ENCODE assay signal across 1 cellular context in the genomic region with DNA sequence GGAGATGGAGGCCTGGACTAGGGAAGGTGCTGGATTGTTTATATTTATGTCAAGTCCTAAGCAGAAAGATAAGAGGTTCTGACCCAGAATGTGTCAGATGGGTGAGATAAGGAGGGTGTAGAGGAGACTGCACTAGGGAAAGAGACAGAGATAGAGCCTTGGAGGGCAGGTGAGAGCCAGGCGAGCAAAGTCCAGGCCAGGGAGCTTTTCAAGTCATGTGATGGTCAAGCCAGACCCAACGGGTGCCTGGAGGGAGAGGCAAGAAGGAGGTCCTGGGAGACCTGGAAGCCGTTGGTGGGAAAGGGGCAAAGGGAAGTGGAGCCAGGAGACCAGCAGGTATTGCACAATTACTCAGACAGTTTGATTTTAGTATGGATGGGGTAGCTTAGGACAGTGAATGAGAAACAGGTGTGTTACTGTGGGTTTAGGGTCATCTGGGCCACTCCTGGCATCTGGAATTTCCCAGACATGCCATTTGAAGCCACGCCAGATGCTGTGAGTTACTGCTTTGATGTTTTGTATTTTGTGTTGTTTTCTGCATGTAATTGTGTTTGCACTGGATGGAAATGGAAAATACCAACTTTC.
TF ChIP-seq lines count a peak whose summit lies in the region.

No MANE protein-coding gene starts in this region.

TF ChIP-seq in H1, 55 proteins besides CTCF, POLR2A, EP300 and RAD21:
- TF ChIP-seq POLR2AphosphoS5 (IDR thresholded peaks at IDR 0.05; ENCODE audit: low read depth, low read length) = peak; percentile 37; the same call in 1 of the 2 replicates
- TF ChIP-seq FOSL1 (IDR thresholded peaks at IDR 0.05; ENCODE audit: insufficient read depth, low read depth, low read length) = no peak
- TF ChIP-seq CEBPB (IDR thresholded peaks at IDR 0.05; ENCODE audit: low read depth, low read length) = 0 out of 2 replicates have a peak, but pooled peaks have one; percentile 47
